ENCODE assay signal across 19 cellular contexts in the genomic region with DNA sequence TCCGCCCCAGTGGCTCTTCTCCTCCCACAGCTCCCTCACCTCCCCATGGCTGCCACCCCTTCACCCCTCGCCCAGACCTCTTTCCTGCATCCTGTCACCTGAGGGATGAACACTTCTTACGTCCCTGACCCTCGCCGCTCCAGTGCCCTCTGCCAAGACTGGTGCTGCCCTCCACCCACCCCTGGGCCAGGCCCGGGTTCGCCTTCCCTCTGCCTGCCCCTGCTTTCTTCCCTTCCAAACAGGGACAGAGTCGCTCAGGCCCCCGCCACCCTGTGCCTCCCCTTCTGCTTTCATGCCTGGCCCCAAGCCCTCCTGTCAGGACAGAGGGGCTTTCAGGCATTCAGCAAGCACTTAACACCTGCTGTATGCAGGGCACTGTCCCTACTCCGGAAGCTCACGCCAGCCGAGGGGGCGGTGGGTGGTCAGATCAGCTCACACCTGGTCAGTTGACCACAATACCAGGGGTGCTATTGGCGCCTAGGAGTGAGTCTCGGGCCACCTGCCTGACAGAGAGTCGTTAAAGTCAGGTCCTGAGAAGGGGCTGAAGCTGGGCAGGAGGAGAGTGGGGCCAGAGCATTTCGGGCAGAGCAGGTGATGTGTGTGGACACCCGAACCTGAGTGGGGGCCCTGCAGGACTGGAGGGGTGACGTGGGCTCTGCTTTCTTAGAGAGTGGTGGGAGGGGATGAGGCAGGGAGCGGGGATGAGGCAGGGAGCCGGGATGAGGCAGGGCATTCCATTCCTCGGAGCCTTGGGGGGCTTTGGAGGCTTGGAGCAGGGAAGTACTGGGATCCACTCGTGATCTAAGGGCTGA. TPM values are rescaled to one million over a fixed set of nuclear protein-coding genes. Genes with fewer than 3 reads are reported as not detected.
DNase-seq lines count a peak whose midpoint lies in the region; ATAC-seq and TF ChIP-seq lines count a peak whose summit lies in the region.
"Had no signal": no experiment of that assay in that cellular context is flagged by ENCODE, and none has a peak within 500 bp of the region (broad histone marks: within the 10 kb centered on the region; RNA-seq: fewer than 3 reads in every experiment).

No MANE protein-coding gene starts in this region.

- ATAC-seq in left ventricle myocardium superior: no peak
- ATAC-seq in GM21515 (IDR thresholded peaks at IDR 0.05; ENCODE audit: unreplicated experiment): no peak
- ATAC-seq: CD8-positive, alpha-beta T cell; K562 had no signal

- 85 to 91% methylated on average over 23 of the region's 23 CpGs for WGBS in sigmoid colon, 2 donors

- TF ChIP-seq POLR2A in Peyer's patch (IDR thresholded peaks at IDR 0.05) (no peak), sigmoid colon (IDR thresholded peaks at IDR 0.05) (no peak)

- H3K4me3 ChIP-seq in Peyer's patch (no peak overlapping the region), sigmoid colon (no peak overlapping the region)
- H3K4me3 ChIP-seq: BLaER1, GM23248, K562 had no signal

- H3K36me3 ChIP-seq in Peyer's patch: no peaks in the 10 kb centered on the region
- no peaks in the 10 kb centered on the region for H3K36me3 ChIP-seq in sigmoid colon
- H3K36me3 ChIP-seq: BLaER1 had no signal

- intact Hi-C loops in cardiac septum (cut with DNase I) (no loop called here), left ventricle myocardium superior (cut with micrococcal nuclease) (no loop called here), sigmoid colon (cut with DNase I) (no loop called here)

- H3K9me3 ChIP-seq in Peyer's patch (no peaks in the 10 kb centered on the region), sigmoid colon (no peaks in the 10 kb centered on the region)
- H3K9me3 ChIP-seq: BLaER1 had no signal

- TF ChIP-seq CTCF in Peyer's patch (IDR thresholded peaks at IDR 0.05) (no peak), sigmoid colon (IDR thresholded peaks at IDR 0.05) (no peak)

- H3K27ac ChIP-seq in Peyer's patch: peak overlapping the region in 1 of 4 donors; percentile 52
- no peak overlapping the region for H3K27ac ChIP-seq in sigmoid colon
- H3K27ac ChIP-seq: BLaER1, GM23248 had no signal

- DNase-seq in cardiac septum (ENCODE audit: low spot score) (peak; percentile 70), left ventricle myocardium superior (no peak), Peyer's patch (peak in 2 of 3 donors; percentile 37 to 40), left kidney (ENCODE audit: low read depth, low spot score) (peak; percentile 29), sigmoid colon (peak; percentile 58), cerebellar nuclear complex (lab: John Stamatoyannopoulos, UW) (no peak)
- no peak for DNase-seq in stimulated activated naive CD4-positive, alpha-beta T cell (lab: John Stamatoyannopoulos, UW)
- DNase-seq: Calu3; CD8-positive, alpha-beta T cell; GF-D8; GM23248; HCEC 1CT; NCI-H1105; NCI-H1694; NCI-H748 treated with DMSO at 0.1 percent for 48 hours; SHP77 had no signal

- H3K27me3 ChIP-seq in Peyer's patch (no peaks in the 10 kb centered on the region), sigmoid colon (no peaks in the 10 kb centered on the region)
- H3K27me3 ChIP-seq: BLaER1 had no signal

- peaks cover 0 to 7% (median 0%) of the 10 kb centered on the region in 4 donors for H3K4me1 ChIP-seq in Peyer's patch
- peaks cover 0 to 9% (median 0%) of the 10 kb centered on the region in 4 donors for H3K4me1 ChIP-seq in sigmoid colon
- H3K4me1 ChIP-seq: BLaER1 had no signal

- no peak for TF ChIP-seq EP300 in sigmoid colon (IDR thresholded peaks at IDR 0.05)

RNA-seq across cellular contexts. Expression of gene HPCAL1, which starts 26.0 kb away (rescaled TPM):
- total RNA-seq in cardiac septum: 21.6 TPM
- total RNA-seq in left ventricle myocardium superior: 40.5 TPM
- total RNA-seq in Peyer's patch: 100 to 1,000 TPM; 123 to 270 (median 156) TPM
- total RNA-seq in sigmoid colon: 10 to 100 TPM; 27.7 to 46.0 (median 34.2) TPM
- 100 to 1,000 TPM in 2 of 3 donors, 10 to 100 TPM in 1; 67.9 to 115 (median 110) TPM for polyA plus RNA-seq in sigmoid colon

Comparison
In these comparisons a context has a peak if more than half of its experiments do, and no peak if none do; other contexts are left out.
1. DNase-seq: peak in cardiac septum (single experiment), Peyer's patch (2 of 3), left kidney (single experiment) and sigmoid colon (single experiment); none in left ventricle myocardium superior (single experiment), stimulated activated naive CD4-positive, alpha-beta T cell (0 of 6) and cerebellar nuclear complex (0 of 2).